Comparison of ENCODE assay signal across 20 cellular contexts in genomic region chr3:190326361-190326760, GRCh38. TPM values are rescaled to one million over a fixed set of nuclear protein-coding genes. Genes with fewer than 3 reads are reported as not detected.
DNase-seq lines count a peak whose midpoint lies in the region; ATAC-seq and TF ChIP-seq lines count a peak whose summit lies in the region.
"Had no signal": no experiment of that assay in that cellular context is flagged by ENCODE, and none has a peak within 500 bp of the region (broad histone marks: within the 10 kb centered on the region; RNA-seq: fewer than 3 reads in every experiment).

No MANE protein-coding gene starts in this region.

- H3K27me3 ChIP-seq in GM23338 (ENCODE audit: insufficient read depth) (peaks cover 14% of the 10 kb centered on the region), smooth muscle cell (ENCODE audit: low read depth) (peaks cover 5% of the 10 kb centered on the region)
- H3K27me3 ChIP-seq: colonic mucosa had no signal

- H3K27ac Mint-ChIP-seq in GM23338 (0 out of 2 replicates have a peak overlapping the region, but pooled peaks have one; percentile 23), natural killer cell (no peak overlapping the region)
- H3K27ac Mint-ChIP-seq in stimulated activated effector memory CD8-positive, alpha-beta T cell treated with anti-CD3 and anti-CD28 coated beads, Interleukin-12 subunit alpha, Interleukin-12 subunit beta, amount 100 ng/mL, for 72 hours, result no peak overlapping the region
- H3K27ac Mint-ChIP-seq: activated naive CD8-positive, alpha-beta T cell treated with anti-CD3 and anti-CD28 coated beads, Interleukin-2, amount 10 ng/mL, durations not matched to agents 7 days and 5 days; progenitor cell of endocrine pancreas; T-helper 2 cell treated with Interferon-gamma antibody and Interleukin-4, amounts not matched to agents 5 μg/mL and 100 μg/mL, for 36 hours had no signal

- H3K4me3 ChIP-seq in GM23338, result no peak overlapping the region
- H3K4me3 ChIP-seq in SK-N-MC, result no peak overlapping the region
- no peak overlapping the region for H3K4me3 ChIP-seq in fibroblast of villous mesenchyme (ENCODE audit: low read depth, low read length)
- no peak overlapping the region for H3K4me3 ChIP-seq in smooth muscle cell
- H3K4me3 ChIP-seq: colonic mucosa had no signal

- TF ChIP-seq CTCF in GM23338 (conservative IDR thresholded peaks at IDR 0.05; ENCODE audit: low read depth in 2 of 2) (no peak), fibroblast of villous mesenchyme (IDR thresholded peaks at IDR 0.05; ENCODE audit: insufficient read depth, low read depth, low read length) (no peak), smooth muscle cell (IDR thresholded peaks at IDR 0.05; ENCODE audit: borderline replicate concordance, insufficient read depth, poor library complexity, severe bottlenecking) (no peak), natural killer cell (IDR thresholded peaks at IDR 0.05) (no peak)

- DNase-seq in GM23338 (ENCODE audit: low spot score) (no peak), SK-N-MC (ENCODE audit: low read depth, low spot score) (no peak), fibroblast of villous mesenchyme (ENCODE audit: low read depth) (peak; percentile 28), smooth muscle cell (lab: John Stamatoyannopoulos, UW; ENCODE audit: unreplicated experiment) (no peak), natural killer cell (no peak), DMS 273 (lab: John Stamatoyannopoulos, UW; ENCODE audit: unreplicated experiment) (no peak)
- no peak for DNase-seq in stimulated activated effector memory CD8-positive, alpha-beta T cell treated with anti-CD3 and anti-CD28 coated beads, Interleukin-12 subunit alpha, Interleukin-12 subunit beta, amount 100 ng/mL, for 72 hours (ENCODE audit: low spot score in 2 of 2)
- DNase-seq: activated CD4-positive, alpha-beta T cell treated with anti-CD3 and anti-CD28 coated beads, Interleukin-2, amount 50 U/mL, for 48 hours; activated CD8-positive, alpha-beta memory T cell treated with anti-CD3 and anti-CD28 coated beads, Interleukin-2, amount 50 U/mL, for 48 hours; activated naive CD8-positive, alpha-beta T cell treated with anti-CD3 and anti-CD28 coated beads, Interleukin-2, amount 10 ng/mL, durations not matched to agents 7 days and 5 days; colonic mucosa; glutamatergic neuron; GOT3; left cardiac atrium; NCI-H2107; SK-N-SH had no signal

- no peak for ATAC-seq in GM23338
- no peak for ATAC-seq in natural killer cell
- no peak for ATAC-seq in stimulated activated effector memory CD8-positive, alpha-beta T cell treated with anti-CD3 and anti-CD28 coated beads, Interleukin-12 subunit alpha, Interleukin-12 subunit beta, amount 100 ng/mL, for 72 hours

- intact Hi-C loops in natural killer cell (cut with micrococcal nuclease), result no loop called here

- 71% methylated on average over 4 of the region's 4 CpGs for WGBS in smooth muscle cell (ENCODE audit: low lambda C conversion rate)

- no peaks in the 10 kb centered on the region for H3K36me3 ChIP-seq in GM23338 (ENCODE audit: insufficient read depth)
- H3K36me3 ChIP-seq in SK-N-MC (ENCODE audit: insufficient read depth, low read length), result no peaks in the 10 kb centered on the region
- H3K36me3 ChIP-seq in smooth muscle cell (ENCODE audit: low read depth), result no peaks in the 10 kb centered on the region
- H3K36me3 ChIP-seq: colonic mucosa had no signal

- no peaks in the 10 kb centered on the region for H3K36me3 Mint-ChIP-seq in GM23338 (ENCODE audit: low read depth)
- no peaks in the 10 kb centered on the region for H3K36me3 Mint-ChIP-seq in natural killer cell
- no peaks in the 10 kb centered on the region for H3K36me3 Mint-ChIP-seq in stimulated activated effector memory CD8-positive, alpha-beta T cell treated with anti-CD3 and anti-CD28 coated beads, Interleukin-12 subunit alpha, Interleukin-12 subunit beta, amount 100 ng/mL, for 72 hours
- H3K36me3 Mint-ChIP-seq: activated naive CD8-positive, alpha-beta T cell treated with anti-CD3 and anti-CD28 coated beads, Interleukin-2, amount 10 ng/mL, durations not matched to agents 7 days and 5 days; brain had no signal

- H3K9ac ChIP-seq in SK-N-MC (ENCODE audit: insufficient read length) (no peak overlapping the region), smooth muscle cell (ENCODE audit: low read depth) (no peak overlapping the region)
- H3K9ac ChIP-seq: SK-N-SH had no signal

- peak overlapping the region; percentile 3; the same call in 1 of the 2 replicates for H3K4me2 ChIP-seq in GM23338
- peak overlapping the region; percentile 1 for H3K4me2 ChIP-seq in smooth muscle cell
- H3K4me2 ChIP-seq: SK-N-SH had no signal

- peaks cover 29% of the 10 kb centered on the region for H3K4me1 ChIP-seq in GM23338 (ENCODE audit: insufficient read depth)
- peaks cover 4% of the 10 kb centered on the region for H3K4me1 ChIP-seq in smooth muscle cell (ENCODE audit: low read depth)
- H3K4me1 ChIP-seq: colonic mucosa had no signal

- no peak overlapping the region for H3K4me3 Mint-ChIP-seq in GM23338
- H3K4me3 Mint-ChIP-seq in natural killer cell, result no peak overlapping the region
- H3K4me3 Mint-ChIP-seq in stimulated activated effector memory CD8-positive, alpha-beta T cell treated with anti-CD3 and anti-CD28 coated beads, Interleukin-12 subunit alpha, Interleukin-12 subunit beta, amount 100 ng/mL, for 72 hours, result no peak overlapping the region
- H3K4me3 Mint-ChIP-seq: activated naive CD8-positive, alpha-beta T cell treated with anti-CD3 and anti-CD28 coated beads, Interleukin-2, amount 10 ng/mL, durations not matched to agents 7 days and 5 days; brain; neural crest cell; T-helper 2 cell treated with Interferon-gamma antibody and Interleukin-4, amounts not matched to agents 5 μg/mL and 100 μg/mL, for 36 hours had no signal

- H3K79me2 ChIP-seq in GM23338 (replicated peaks; ENCODE audit: insufficient read depth), result no peaks in the 10 kb centered on the region
- no peaks in the 10 kb centered on the region for H3K79me2 ChIP-seq in smooth muscle cell (ENCODE audit: low read depth)

- H4K20me1 ChIP-seq in GM23338 (replicated peaks; ENCODE audit: insufficient read depth) (no peaks in the 10 kb centered on the region; the same call in 1 of the 2 replicates), smooth muscle cell (ENCODE audit: low read depth) (no peaks in the 10 kb centered on the region)

- H3K4me1 Mint-ChIP-seq in GM23338 (peaks cover 27% of the 10 kb centered on the region), natural killer cell (peaks cover 7 to 15% of the 10 kb centered on the region in 2 donors)
- H3K4me1 Mint-ChIP-seq in stimulated activated effector memory CD8-positive, alpha-beta T cell treated with anti-CD3 and anti-CD28 coated beads, Interleukin-12 subunit alpha, Interleukin-12 subunit beta, amount 100 ng/mL, for 72 hours, result peaks cover 16% of the 10 kb centered on the region

- no peaks in the 10 kb centered on the region for H3K9me3 Mint-ChIP-seq in GM23338
- no peaks in the 10 kb centered on the region for H3K9me3 Mint-ChIP-seq in natural killer cell
- no peaks in the 10 kb centered on the region for H3K9me3 Mint-ChIP-seq in stimulated activated effector memory CD8-positive, alpha-beta T cell treated with anti-CD3 and anti-CD28 coated beads, Interleukin-12 subunit alpha, Interleukin-12 subunit beta, amount 100 ng/mL, for 72 hours
- H3K9me3 Mint-ChIP-seq: activated naive CD8-positive, alpha-beta T cell treated with anti-CD3 and anti-CD28 coated beads, Interleukin-2, amount 10 ng/mL, durations not matched to agents 7 days and 5 days; brain; neural crest cell; T-helper 2 cell treated with Interferon-gamma antibody and Interleukin-4, amounts not matched to agents 5 μg/mL and 100 μg/mL, for 36 hours had no signal

- H2AFZ ChIP-seq in GM23338, result peak overlapping the region; percentile 52; the same call in 1 of the 2 replicates
- peak overlapping the region; percentile 9 for H2AFZ ChIP-seq in smooth muscle cell (ENCODE audit: low read depth)

- H3K27ac ChIP-seq in GM23338 (ENCODE audit: low read depth) (no peak overlapping the region), SK-N-MC (peak overlapping the region; percentile 15; the same call in 1 of the 2 replicates), smooth muscle cell (ENCODE audit: low read depth) (no peak overlapping the region)
- H3K27ac ChIP-seq: colonic mucosa had no signal

- H3F3A ChIP-seq in GM23338 (replicated peaks; ENCODE audit: low read depth), result no peaks in the 10 kb centered on the region
- H3F3A ChIP-seq in smooth muscle cell (ENCODE audit: low read depth), result no peaks in the 10 kb centered on the region

- no peaks in the 10 kb centered on the region for H3K9me2 ChIP-seq in GM23338 (ENCODE audit: insufficient read depth)
- H3K9me2 ChIP-seq: SK-N-SH had no signal

- H3K27me3 Mint-ChIP-seq in GM23338 (ENCODE audit: insufficient read depth, low read depth, poor library complexity) (peaks cover 15% of the 10 kb centered on the region), natural killer cell (ENCODE audit: low read depth in 2 of 2) (peaks cover 20 to 23% of the 10 kb centered on the region in 2 donors)

- H3K9me3 ChIP-seq in SK-N-MC (ENCODE audit: low read depth, low read length) (no peaks in the 10 kb centered on the region), smooth muscle cell (replicated peaks; ENCODE audit: low read depth) (no peaks in the 10 kb centered on the region)
- H3K9me3 ChIP-seq: colonic mucosa, SK-N-SH had no signal

RNA-seq across cellular contexts. Expression of gene CLDN1, which starts 4.1 kb away (rescaled TPM):
- 4.2 and 4.6 TPM in 2 replicates for total RNA-seq in GM23338 (2014; rRNA removed; shearing (Covaris generic))
- polyA plus RNA-seq in GM23338 (2016; fragmentation: Nextera tagmentation; extraction: Ambion mirVana) (2.5 and 2.7 TPM in 2 replicates), smooth muscle cell (3.8 and 6.2 TPM in 2 replicates)
- total RNA-seq in fibroblast of villous mesenchyme (3.5 and 14.2 TPM in 2 replicates), smooth muscle cell (25.5 and 30.5 TPM in 2 replicates), natural killer cell (not detected)
- total RNA-seq: activated naive CD8-positive, alpha-beta T cell treated with anti-CD3 and anti-CD28 coated beads, Interleukin-2, amount 10 ng/mL, durations not matched to agents 7 days and 5 days had no signal
